ENCODE assay signal across 19 cellular contexts in genomic region chr16:50269061-50269705, GRCh38. TPM values are rescaled to one million over a fixed set of nuclear protein-coding genes. Genes with fewer than 3 reads are reported as not detected.
DNase-seq lines count a peak whose midpoint lies in the region; ATAC-seq lines count a peak whose summit lies in the region.
"Had no signal": no experiment of that assay in that cellular context is flagged by ENCODE, and none has a peak within 500 bp of the region (broad histone marks: within the 10 kb centered on the region; RNA-seq: fewer than 3 reads in every experiment).

No MANE protein-coding gene starts in this region.

- CTCF ChIA-PET in CD8-positive, alpha-beta memory T cell (lab: Charles Lee), result interaction anchor here (1.6 to 6.9 kb wide), 3 partner anchors 13 to 59 kb away, joined by 5 to 40 read pairs (median 25); no protein-coding TSS in a partner anchor

- H3K4me3 ChIP-seq in BLaER1, result no peak overlapping the region
- H3K4me3 ChIP-seq in CD8-positive, alpha-beta memory T cell (ENCODE audit: low read length), result peak overlapping the region; percentile 50
- H3K4me3 ChIP-seq in mesendoderm (ENCODE audit: low read length), result no peak overlapping the region
- H3K4me3 ChIP-seq: psoas muscle, thyroid gland had no signal

- no peak overlapping the region for H3K23ac ChIP-seq in mesendoderm (ENCODE audit: low read length)

- no peaks in the 10 kb centered on the region for H3K9me3 ChIP-seq in BLaER1
- H3K9me3 ChIP-seq in CD8-positive, alpha-beta memory T cell (ENCODE audit: low read length), result no peaks in the 10 kb centered on the region
- H3K9me3 ChIP-seq: psoas muscle, thyroid gland had no signal

- no CpG with 5 or more reads among the region's 13 CpGs for WGBS in mesendoderm (ENCODE audit: extremely low coverage, insufficient coverage, low lambda C conversion rate)

- ATAC-seq in HG03196 (IDR thresholded peaks at IDR 0.05; ENCODE audit: unreplicated experiment) (no peak), HG03432 (IDR thresholded peaks at IDR 0.05; ENCODE audit: unreplicated experiment) (no peak), HG02852 (IDR thresholded peaks at IDR 0.05; ENCODE audit: unreplicated experiment) (no peak)
- ATAC-seq: PC-3, psoas muscle had no signal

- peaks cover 80 to 93% (median 84%) of the 10 kb centered on the region in 3 donors for H3K4me1 Mint-ChIP-seq in CD8-positive, alpha-beta memory T cell
- H3K4me1 Mint-ChIP-seq in activated naive CD4-positive, alpha-beta T cell treated with anti-CD3 and anti-CD28 coated beads, Interleukin-2, amount 50 U/mL, for 24 hours, result peaks cover 92% of the 10 kb centered on the region

- peak in 1 of 5 donors; percentile 43 for DNase-seq in CD8-positive, alpha-beta memory T cell
- no peak for DNase-seq in mesendoderm
- DNase-seq in head of caudate nucleus, result no peak
- DNase-seq: activated CD4-positive, CD25-positive, alpha-beta regulatory T cell treated with anti-CD3 and anti-CD28 coated beads, Interleukin-2, amount 50 U/mL, for 72 hours; C1 segment of cervical spinal cord; cerebellar nuclear complex; glutamatergic neuron; NCI-H146; NCI-H446 treated with DMSO at 0.1 percent for 48 hours; PC-3; stimulated activated CD4-positive, alpha-beta T cell treated with anti-CD3 and anti-CD28 coated beads, Interleukin-15, amount 100 ng/mL, for 24 hours; thyroid gland had no signal

- H3K79me2 ChIP-seq in mesendoderm (ENCODE audit: control insufficient read depth, insufficient read depth, low read length), result no peaks in the 10 kb centered on the region

- no peak overlapping the region for H2BK15ac ChIP-seq in mesendoderm (replicated peaks; ENCODE audit: low read depth)

- H3K27ac ChIP-seq in BLaER1 (no peak overlapping the region), mesendoderm (ENCODE audit: low read depth, low read length) (no peak overlapping the region)
- peak overlapping the region; percentile 54 for H3K27ac ChIP-seq in CD8-positive, alpha-beta memory T cell (ENCODE audit: low read depth, low read length)
- H3K27ac ChIP-seq: epithelial cell of prostate, psoas muscle, thyroid gland had no signal

- no peaks in the 10 kb centered on the region for H3K27me3 Mint-ChIP-seq in CD8-positive, alpha-beta memory T cell
- no peaks in the 10 kb centered on the region for H3K27me3 Mint-ChIP-seq in activated naive CD4-positive, alpha-beta T cell treated with anti-CD3 and anti-CD28 coated beads, Interleukin-2, amount 50 U/mL, for 24 hours

- H3K4me2 ChIP-seq in BLaER1, result 0 out of 2 replicates have a peak overlapping the region, but pooled peaks have one; percentile 8
- no peak overlapping the region for H3K4me2 ChIP-seq in mesendoderm (ENCODE audit: low read length)

- H3K27me3 ChIP-seq in BLaER1 (no peaks in the 10 kb centered on the region), mesendoderm (ENCODE audit: insufficient read depth, low read length, poor library complexity) (no peaks in the 10 kb centered on the region)
- no peaks in the 10 kb centered on the region for H3K27me3 ChIP-seq in CD8-positive, alpha-beta memory T cell (ENCODE audit: insufficient read depth, low read length, poor library complexity, severe bottlenecking)
- H3K27me3 ChIP-seq: thyroid gland had no signal

- no peak overlapping the region for H4K5ac ChIP-seq in mesendoderm (ENCODE audit: low read length)

- H2BK5ac ChIP-seq in mesendoderm (ENCODE audit: low read length), result no peak overlapping the region

- POLR2A ChIA-PET in CD8-positive, alpha-beta memory T cell (lab: Charles Lee), result interaction anchor here (1.4 to 1.5 kb wide), 2 partner anchors 11 to 57 kb away, joined by 4 to 5 read pairs; no protein-coding TSS in a partner anchor

- H2BK120ac ChIP-seq in mesendoderm (ENCODE audit: low read depth, low read length), result no peak overlapping the region

- intact Hi-C loops in head of caudate nucleus (cut with DNase I), result no loop called here

- no peak overlapping the region for H3K9ac ChIP-seq in BLaER1
- no peak overlapping the region for H3K9ac ChIP-seq in mesendoderm (ENCODE audit: low read length)

- peak overlapping the region; percentile 7 for H3K56ac ChIP-seq in mesendoderm (ENCODE audit: low read length)

- peaks cover 44% of the 10 kb centered on the region for H4K20me1 ChIP-seq in BLaER1

- H2AK5ac ChIP-seq in mesendoderm (ENCODE audit: low read length), result no peak overlapping the region

- H3K36me3 ChIP-seq in BLaER1 (no peaks in the 10 kb centered on the region), mesendoderm (ENCODE audit: control insufficient read depth, insufficient read depth, low read length) (no peaks in the 10 kb centered on the region)
- H3K36me3 ChIP-seq in CD8-positive, alpha-beta memory T cell (ENCODE audit: insufficient read depth, low read length), result no peaks in the 10 kb centered on the region
- H3K36me3 ChIP-seq: thyroid gland had no signal

- peaks cover 0 to 35% (median 2%) of the 10 kb centered on the region in 3 donors for H3K36me3 Mint-ChIP-seq in CD8-positive, alpha-beta memory T cell
- no peaks in the 10 kb centered on the region for H3K36me3 Mint-ChIP-seq in activated naive CD4-positive, alpha-beta T cell treated with anti-CD3 and anti-CD28 coated beads, Interleukin-2, amount 50 U/mL, for 24 hours

- no peak overlapping the region for H3K4ac ChIP-seq in mesendoderm (ENCODE audit: low read depth, low read length)

- H3K9me3 Mint-ChIP-seq in CD8-positive, alpha-beta memory T cell, result no peaks in the 10 kb centered on the region
- no peaks in the 10 kb centered on the region for H3K9me3 Mint-ChIP-seq in activated naive CD4-positive, alpha-beta T cell treated with anti-CD3 and anti-CD28 coated beads, Interleukin-2, amount 50 U/mL, for 24 hours

- H3K79me1 ChIP-seq in mesendoderm (ENCODE audit: low read length), result no peaks in the 10 kb centered on the region

- no peak overlapping the region for H3K18ac ChIP-seq in mesendoderm (ENCODE audit: low read length)

- peak overlapping the region; percentile 94 to 99 (median 97) for H3K4me3 Mint-ChIP-seq in CD8-positive, alpha-beta memory T cell
- peak overlapping the region; percentile 91 for H3K4me3 Mint-ChIP-seq in activated naive CD4-positive, alpha-beta T cell treated with anti-CD3 and anti-CD28 coated beads, Interleukin-2, amount 50 U/mL, for 24 hours

- H3K4me1 ChIP-seq in BLaER1 (peaks cover 99% of the 10 kb centered on the region), mesendoderm (ENCODE audit: control insufficient read depth, low read depth, low read length) (peaks cover 8% of the 10 kb centered on the region)
- peaks cover 75% of the 10 kb centered on the region for H3K4me1 ChIP-seq in CD8-positive, alpha-beta memory T cell (ENCODE audit: insufficient read depth, low read length)
- H3K4me1 ChIP-seq: psoas muscle had no signal

- H4K8ac ChIP-seq in mesendoderm (ENCODE audit: low read depth, low read length), result no peak overlapping the region

- peak overlapping the region; percentile 93 to 99 (median 98) for H3K27ac Mint-ChIP-seq in CD8-positive, alpha-beta memory T cell
- peak overlapping the region; percentile 80 for H3K27ac Mint-ChIP-seq in activated naive CD4-positive, alpha-beta T cell treated with anti-CD3 and anti-CD28 coated beads, Interleukin-2, amount 50 U/mL, for 24 hours

RNA-seq across cellular contexts. Expression of gene ADCY7, which starts 2.8 kb away (rescaled TPM):
- total RNA-seq in CD8-positive, alpha-beta memory T cell, result 10 to 100 TPM; 76.6 to 83.4 TPM
- 88.1 TPM for polyA plus RNA-seq in CD8-positive, alpha-beta memory T cell
- polyA plus RNA-seq in mesendoderm (2013, experiment 1 of 2), result 0.58 TPM
- polyA plus RNA-seq in mesendoderm (2013, experiment 2 of 2), result 0.84 TPM
